30 cellular contexts compared by ENCODE assay signal in genomic region chr21:35721701-35722100, GRCh38.
"Had no signal": no experiment of that assay in that cellular context is flagged by ENCODE, and none has a peak within 500 bp of the region (broad histone marks: within the 10 kb centered on the region; RNA-seq: fewer than 3 reads in every experiment).

No MANE protein-coding gene starts in this region.

- ATAC-seq: activated CD8-positive, alpha-beta T cell treated with anti-CD3 and anti-CD28 coated beads for 36 hours; activated naive CD4-positive, alpha-beta T cell treated with anti-CD3 and anti-CD28 coated beads, Interleukin-2, amount 50 U/mL, for 72 hours; activated T-cell treated with anti-CD3 and anti-CD28 coated beads, Interleukin-2, amount 50 U/mL, for 4 hours; activated T-cell treated with anti-CD3 and anti-CD28 coated beads, Interleukin-2, amount 50 U/mL, for 72 hours; activated T-helper 17 cell treated with anti-CD3 and anti-CD28 coated beads, Interleukin-2, amount 50 U/mL, for 72 hours had no signal

- H3K9me3 ChIP-seq: adrenal gland had no signal

- DNase-seq: activated B cell treated with CpG ODN at 0.5 μM for 24 hours; activated CD4-positive, alpha-beta memory T cell treated with anti-CD3 and anti-CD28 coated beads for 36 hours; activated CD4-positive, alpha-beta T cell treated with anti-CD3 and anti-CD28 coated beads for 4 hours; activated CD4-positive, alpha-beta T cell treated with anti-CD3 and anti-CD28 coated beads, Interleukin-2, amount 10 ng/mL, durations not matched to agents 24 days and 14 days; activated CD4-positive, alpha-beta T cell treated with anti-CD3 and anti-CD28 coated beads, Interleukin-2, amount 50 U/mL, for 1 hour; activated CD4-positive, alpha-beta T cell treated with anti-CD3 and anti-CD28 coated beads, Interleukin-2, amount 50 U/mL, for 4 hours; activated CD4-positive, CD25-positive, alpha-beta regulatory T cell treated with anti-CD3 and anti-CD28 coated beads, Interleukin-2, amount 50 U/mL, for 72 hours; activated CD8-positive, alpha-beta memory T cell treated with anti-CD3 and anti-CD28 coated beads, Interleukin-2, amount 50 U/mL, for 4 hours; activated CD8-positive, alpha-beta T cell treated with anti-CD3 and anti-CD28 coated beads for 36 hours; activated effector memory CD4-positive, alpha-beta T cell treated with anti-CD3 and anti-CD28 coated beads, Interleukin-2, amount 50 U/mL, for 16 hours; activated gamma-delta T cell treated with Interleukin-2 at 50 U/mL for 16 hours; activated naive CD4-positive, alpha-beta T cell; activated naive CD4-positive, alpha-beta T cell treated with anti-CD3 and anti-CD28 coated beads for 36 hours; activated naive CD4-positive, alpha-beta T cell treated with anti-CD3 and anti-CD28 coated beads, Interleukin-2, amount 50 U/mL, for 16 hours; activated naive CD8-positive, alpha-beta T cell treated with anti-CD3 and anti-CD28 coated beads for 36 hours; activated T-cell treated with anti-CD3 and anti-CD28 coated beads for 4 hours; activated T-cell treated with anti-CD3 and anti-CD28 coated beads, Interleukin-2, amount 50 U/mL, for 1 hour; activated T-cell treated with anti-CD3 and anti-CD28 coated beads, Interleukin-2, amount 50 U/mL, for 4 hours; activated T-cell treated with anti-CD3 and anti-CD28 coated beads, Interleukin-2, amount 50 U/mL, for 72 hours; adrenal gland; amniotic stem cell; aorta; central memory CD4-positive, alpha-beta T cell; T-helper 1 cell; T-helper 2 cell; T-helper 9 cell had no signal

- H3K4me3 ChIP-seq: adrenal gland, cardiac muscle cell had no signal

- H3K27ac ChIP-seq: adrenal gland, cardiac muscle cell, VCaP had no signal

- H3K36me3 ChIP-seq: adrenal gland, cardiac muscle cell had no signal

- H3K27me3 ChIP-seq: cardiac muscle cell had no signal
